23 cellular contexts compared by ENCODE assay signal in the genomic region with DNA sequence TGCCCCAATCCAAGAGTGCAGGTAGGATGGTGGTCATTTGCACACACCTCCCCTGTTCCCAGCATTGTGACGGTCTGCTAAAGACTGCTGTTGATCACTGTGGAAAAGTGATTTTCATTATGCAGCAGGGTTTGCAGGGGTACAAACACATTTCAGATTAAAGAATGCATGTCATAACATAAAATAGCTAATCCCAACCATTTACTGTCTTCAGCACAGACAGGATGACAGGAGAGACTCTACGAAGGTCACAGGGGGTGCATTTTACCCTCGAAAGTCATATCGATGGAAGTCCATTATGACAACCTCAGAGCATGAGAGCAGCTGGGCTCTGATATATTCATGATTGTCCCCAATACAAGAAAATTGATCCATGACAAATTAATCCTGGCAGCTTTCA.
"Had no signal": no experiment of that assay in that cellular context is flagged by ENCODE, and none has a peak within 500 bp of the region (broad histone marks: within the 10 kb centered on the region; RNA-seq: fewer than 3 reads in every experiment).

No MANE protein-coding gene starts in this region.

- H3K9me3 ChIP-seq: colonic mucosa had no signal

- H3K4me3 ChIP-seq: colonic mucosa, coronary artery, dorsolateral prefrontal cortex, esophagus muscularis mucosa, esophagus squamous epithelium, gastrocnemius medialis, gastroesophageal sphincter, heart left ventricle had no signal

- H3K4me3 Mint-ChIP-seq: dendritic cell treated with granulocyte-macrophage colony-stimulating factor and Interleukin-4, amounts not matched to agents 40 ng/mL and 50 ng/mL, for 4 days; effector memory CD8-positive, alpha-beta T cell; endodermal cell had no signal

- H3K27ac Mint-ChIP-seq: dendritic cell treated with granulocyte-macrophage colony-stimulating factor and Interleukin-4, amounts not matched to agents 40 ng/mL and 50 ng/mL, for 4 days; effector memory CD8-positive, alpha-beta T cell; endodermal cell had no signal

- H3K27me3 ChIP-seq: colonic mucosa, foreskin keratinocyte, gastrocnemius medialis had no signal

- DNase-seq: colonic mucosa; cortex of kidney; dermis blood vessel endothelial cell; dorsolateral prefrontal cortex; effector CD4-positive, alpha-beta T cell; effector CD8-positive, alpha-beta T cell; effector memory CD4-positive, alpha-beta T cell; effector memory CD8-positive, alpha-beta T cell; endodermal cell; erythroblast; esophagus squamous epithelium; foreskin fibroblast; foreskin keratinocyte; foreskin melanocyte; gastrocnemius medialis; glutamatergic neuron; head of caudate nucleus; heart left ventricle had no signal

- H3K27me3 Mint-ChIP-seq: dendritic cell treated with granulocyte-macrophage colony-stimulating factor and Interleukin-4, amounts not matched to agents 40 ng/mL and 50 ng/mL, for 4 days had no signal

- H3K27ac ChIP-seq: colonic mucosa, coronary artery, dorsolateral prefrontal cortex, epithelial cell of prostate, esophagus muscularis mucosa, esophagus squamous epithelium, foreskin keratinocyte, gastrocnemius medialis, gastroesophageal sphincter, heart left ventricle had no signal

- H3K36me3 ChIP-seq: colonic mucosa, esophagus muscularis mucosa, esophagus squamous epithelium, gastrocnemius medialis, gastroesophageal sphincter, heart left ventricle had no signal
